8 cellular contexts compared by ENCODE assay signal in genomic region chr3:12994607-12995388, GRCh38.
A peak's percentile ranks its signal among the peaks of the same experiment; 100 is the strongest.
DNase-seq lines count a peak whose midpoint lies in the region; ATAC-seq lines count a peak whose summit lies in the region.

No MANE protein-coding gene starts in this region.

- peak overlapping the region; percentile 65 for H2BK120ac ChIP-seq in mesenchymal stem cell (ENCODE audit: low read depth, low read length)

- peak overlapping the region; percentile 56 to 63 for H3K18ac ChIP-seq in mesenchymal stem cell (ENCODE audit: low read depth in 1 of 2, low read length in 2 of 2)

- peaks cover 2% of the 10 kb centered on the region for H3K79me1 ChIP-seq in mesenchymal stem cell (replicated peaks; ENCODE audit: low read length, poor library complexity, severe bottlenecking)

- peak overlapping the region; percentile 73 to 94 for H3K4me3 ChIP-seq in mesenchymal stem cell (ENCODE audit: insufficient read depth in 1 of 2, low read depth in 1 of 2, low read length in 2 of 2)

- peak overlapping the region; percentile 33 for H2AFZ ChIP-seq in mesenchymal stem cell (ENCODE audit: low read depth, low read length)

- peak overlapping the region in 1 of 2 experiments; percentile 64 for H3K14ac ChIP-seq in mesenchymal stem cell (ENCODE audit: low read length in 2 of 2)

- ATAC-seq in GM18868 (IDR thresholded peaks at IDR 0.05; ENCODE audit: unreplicated experiment) (peak; percentile 70), HG03135 (IDR thresholded peaks at IDR 0.05; ENCODE audit: unreplicated experiment) (peak; percentile 78)

- peaks cover 30% of the 10 kb centered on the region for H3K4me1 ChIP-seq in mesenchymal stem cell (ENCODE audit: control insufficient read depth, insufficient read depth, low read depth, low read length)

- no peak overlapping the region for H3K27ac Mint-ChIP-seq in activated CD4-positive, alpha-beta memory T cell treated with anti-CD3 and anti-CD28 coated beads, Interleukin-2, amount 10 ng/mL, durations not matched to agents 7 days and 5 days

- no peak overlapping the region for H2AK5ac ChIP-seq in mesenchymal stem cell (ENCODE audit: low read length, severe bottlenecking)

- WGBS in mesenchymal stem cell: 2% methylated on average over 54 of the region's 58 CpGs

- peak overlapping the region; percentile 79 for H4K91ac ChIP-seq in mesenchymal stem cell (ENCODE audit: low read length)

- POLR2A ChIA-PET in activated CD4-positive, alpha-beta memory T cell treated with anti-CD3 and anti-CD28 coated beads, Interleukin-2, amount 10 ng/mL, durations not matched to agents 7 days and 5 days (lab: Charles Lee): interaction anchor here (0.8 to 2.1 kb wide), 8 partner anchors 10 to 153 kb away, joined by 3 to 21 read pairs (median 3); no protein-coding TSS in a partner anchor

- H2BK5ac ChIP-seq in mesenchymal stem cell (ENCODE audit: low read depth, low read length, poor library complexity, severe bottlenecking): no peak overlapping the region

- no peaks in the 10 kb centered on the region for H3K9me3 Mint-ChIP-seq in activated CD4-positive, alpha-beta memory T cell treated with anti-CD3 and anti-CD28 coated beads, Interleukin-2, amount 10 ng/mL, durations not matched to agents 7 days and 5 days

- H3K4me3 Mint-ChIP-seq in activated CD4-positive, alpha-beta memory T cell treated with anti-CD3 and anti-CD28 coated beads, Interleukin-2, amount 10 ng/mL, durations not matched to agents 7 days and 5 days: peak overlapping the region; percentile 76

- no peaks in the 10 kb centered on the region for H3K36me3 ChIP-seq in mesenchymal stem cell (ENCODE audit: control insufficient read depth in 1 of 2, insufficient read depth in 2 of 2, low read depth in 1 of 2, low read length in 2 of 2)

- peaks cover 32% of the 10 kb centered on the region for H3K4me1 Mint-ChIP-seq in activated CD4-positive, alpha-beta memory T cell treated with anti-CD3 and anti-CD28 coated beads, Interleukin-2, amount 10 ng/mL, durations not matched to agents 7 days and 5 days

- peak overlapping the region; percentile 74 for H4K8ac ChIP-seq in mesenchymal stem cell (ENCODE audit: low read length)

- peak overlapping the region in 1 of 2 experiments; percentile 16 for H3K23ac ChIP-seq in mesenchymal stem cell (ENCODE audit: low read length in 2 of 2)

- no peaks in the 10 kb centered on the region for H3K27me3 ChIP-seq in mesenchymal stem cell (ENCODE audit: control insufficient read depth in 1 of 2, insufficient read depth in 1 of 2, low read length in 2 of 2)

- H3K4ac ChIP-seq in mesenchymal stem cell (ENCODE audit: low read depth in 1 of 2, low read length in 2 of 2): peak overlapping the region; percentile 21 to 62

- peak overlapping the region; percentile 93 for H3K4me2 ChIP-seq in mesenchymal stem cell (ENCODE audit: low read length, poor library complexity, severe bottlenecking)

- H3K27ac ChIP-seq in mesenchymal stem cell (ENCODE audit: low read length, poor library complexity, severe bottlenecking): peak overlapping the region; percentile 0

- H3K9me3 ChIP-seq in mesenchymal stem cell (ENCODE audit: control insufficient read depth, low read length): no peaks in the 10 kb centered on the region

- DNase-seq in AG20443 (ENCODE audit: low spot score) (peak; percentile 97), NCI-H526 (lab: John Stamatoyannopoulos, UW) (peak; percentile 26 to 87), mesenchymal stem cell (peak; percentile 88)
- DNase-seq in activated CD4-positive, alpha-beta memory T cell treated with anti-CD3 and anti-CD28 coated beads, Interleukin-2, amount 10 ng/mL, durations not matched to agents 7 days and 5 days: peak; percentile 84
- DNase-seq in effector CD8-positive, alpha-beta T cell (lab: John Stamatoyannopoulos, UW): peak; percentile 76
- DNase-seq in stimulated activated CD8-positive, alpha-beta memory T cell treated with anti-CD3 and anti-CD28 coated beads, Interleukin-12 subunit alpha, Interleukin-12 subunit beta, amount 100 ng/mL, for 1 hour (ENCODE audit: low read depth): peak; percentile 71

- peaks cover 45% of the 10 kb centered on the region for H3K36me3 Mint-ChIP-seq in activated CD4-positive, alpha-beta memory T cell treated with anti-CD3 and anti-CD28 coated beads, Interleukin-2, amount 10 ng/mL, durations not matched to agents 7 days and 5 days (ENCODE audit: low read depth)

- peak overlapping the region; percentile 8 to 29 for H2BK12ac ChIP-seq in mesenchymal stem cell (ENCODE audit: low read length in 2 of 2)

- H3K27me3 Mint-ChIP-seq in activated CD4-positive, alpha-beta memory T cell treated with anti-CD3 and anti-CD28 coated beads, Interleukin-2, amount 10 ng/mL, durations not matched to agents 7 days and 5 days: no peaks in the 10 kb centered on the region

- H3K9ac ChIP-seq in mesenchymal stem cell (ENCODE audit: low read length): peak overlapping the region; percentile 91

- CTCF ChIA-PET in activated CD4-positive, alpha-beta memory T cell treated with anti-CD3 and anti-CD28 coated beads, Interleukin-2, amount 10 ng/mL, durations not matched to agents 7 days and 5 days (lab: Charles Lee): interaction anchor here (0.6 to 5.0 kb wide), 23 partner anchors 9 to 457 kb away, joined by 3 to 66 read pairs (median 4); no protein-coding TSS in a partner anchor

- no peak overlapping the region for H2BK15ac ChIP-seq in mesenchymal stem cell (ENCODE audit: low read depth, poor library complexity, severe bottlenecking)

Comparison
In these comparisons a context has a peak if more than half of its experiments do, and no peak if none do; other contexts are left out.
1. Peak in every context shown above with its lines: DNase-seq, ATAC-seq, H3K4me3 ChIP-seq and H3K27ac ChIP-seq.